In genomic region chr19:45882652-45883585, GRCh38 we compare ENCODE assay signal across 8 cellular contexts. TPM values are rescaled to one million over a fixed set of nuclear protein-coding genes. Genes with fewer than 3 reads are reported as not detected.
DNase-seq lines count a peak whose midpoint lies in the region; ATAC-seq and TF ChIP-seq lines count a peak whose summit lies in the region.

No MANE protein-coding gene starts in this region.

- peak overlapping the region; percentile 50 for H3K27ac Mint-ChIP-seq in chondrocyte (ENCODE audit: unreplicated experiment)

- peaks cover 23% of the 10 kb centered on the region for H3K4me1 Mint-ChIP-seq in chondrocyte (ENCODE audit: low read depth)

- peaks cover 35 to 71% (median 63%) of the 10 kb centered on the region in 10 experiments for H3K4me1 ChIP-seq in BLaER1 treated with 17β-estradiol and CSF1 and Interleukin-3, amounts not matched to agents 10 nM and 100 nM

- H3K4me3 Mint-ChIP-seq in chondrocyte (ENCODE audit: unreplicated experiment), result peak overlapping the region; percentile 64

- peaks cover 26 to 47% (median 36%) of the 10 kb centered on the region in 11 experiments; a peak in 20 of 22 replicates for H4K20me1 ChIP-seq in BLaER1 treated with 17β-estradiol and CSF1 and Interleukin-3, amounts not matched to agents 10 nM and 100 nM

- H3K27me3 Mint-ChIP-seq in chondrocyte (ENCODE audit: low read depth), result no peaks in the 10 kb centered on the region

- no peaks in the 10 kb centered on the region for H3K9me3 ChIP-seq in BLaER1 treated with 17β-estradiol and CSF1 and Interleukin-3, amounts not matched to agents 10 nM and 100 nM (replicated peaks in 1 of 11)

- H3K4me2 ChIP-seq in BLaER1 treated with 17β-estradiol and CSF1 and Interleukin-3, amounts not matched to agents 10 nM and 100 nM, result peak overlapping the region; percentile 72 to 95 (median 88)

- H3K9me3 Mint-ChIP-seq in chondrocyte (ENCODE audit: low read depth), result no peaks in the 10 kb centered on the region

- peaks cover 3% of the 10 kb centered on the region for H3K36me3 Mint-ChIP-seq in chondrocyte (ENCODE audit: low read depth)

- H3K36me3 ChIP-seq in BLaER1 treated with 17β-estradiol and CSF1 and Interleukin-3, amounts not matched to agents 10 nM and 100 nM, result peaks cover 0 to 13% (median 11%) of the 10 kb centered on the region in 11 experiments; a peak in 11 of 22 replicates

- H3K27me3 ChIP-seq in BLaER1 treated with 17β-estradiol and CSF1 and Interleukin-3, amounts not matched to agents 10 nM and 100 nM, result 0 out of 22 replicates have a peak, but pooled peaks cover 0 to 10% (median 0%) of the 10 kb centered on the region in 11 experiments

- TF ChIP-seq CTCF in GM20000 (IDR thresholded peaks at IDR 0.05; ENCODE audit: extremely low read depth, missing control alignments) (peak; percentile 100), chondrocyte (IDR thresholded peaks at IDR 0.05) (peak; percentile 98)

- peak overlapping the region; percentile 20 to 59 (median 46); a peak in 19 of 20 replicates for H3K4me3 ChIP-seq in BLaER1 treated with 17β-estradiol and CSF1 and Interleukin-3, amounts not matched to agents 10 nM and 100 nM

- H3K9ac ChIP-seq in BLaER1 treated with 17β-estradiol and CSF1 and Interleukin-3, amounts not matched to agents 10 nM and 100 nM, result peak overlapping the region in 9 of 11 experiments; percentile 23 to 67 (median 53); a peak in 14 of 22 replicates

- DNase-seq in GM20000 (ENCODE audit: low spot score), result peak; percentile 92
- peak; percentile 41 for DNase-seq in NCI-H226
- peak; percentile 65 for DNase-seq in activated CD4-positive, alpha-beta T cell treated with anti-CD3 and anti-CD28 coated beads for 1 hour
- DNase-seq in chondrocyte (ENCODE audit: low spot score), result no peak
- peak; percentile 50 for DNase-seq in kidney glomerular epithelial cell (lab: John Stamatoyannopoulos, UW)
- peak; percentile 43 to 76 for DNase-seq in stimulated activated CD4-positive, alpha-beta T cell treated with anti-CD3 and anti-CD28 coated beads, Interleukin-1b, Interleukin-23, amount 100 ng/mL, for 1 hour (ENCODE audit: low read depth in 2 of 2)

- ATAC-seq in HG02610 (IDR thresholded peaks at IDR 0.05; ENCODE audit: unreplicated experiment), result no peak

- H3K27ac ChIP-seq in BLaER1 treated with 17β-estradiol and CSF1 and Interleukin-3, amounts not matched to agents 10 nM and 100 nM, result peak overlapping the region in 1 of 11 experiments; percentile 17; a peak in 1 of 22 replicates

RNA-seq across cellular contexts. Expression of gene IRF2BP1, which starts 3.0 kb away (rescaled TPM):
- total RNA-seq in chondrocyte, result 24.9 to 30.5 TPM (median 28.6 TPM) in 3 replicates

RNA-seq across cellular contexts. Expression of gene FOXA3, which starts 18.8 kb away (rescaled TPM):
- total RNA-seq in chondrocyte, result not detected in 3 replicates

RNA-seq across cellular contexts. Expression of gene MYPOP, which starts 19.5 kb away (rescaled TPM):
- total RNA-seq in chondrocyte, result 11.9 to 13.1 TPM (median 12.5 TPM) in 3 replicates

RNA-seq across cellular contexts. Expression of gene SYMPK, which starts 20.0 kb away (rescaled TPM):
- total RNA-seq in chondrocyte, result 56.5 to 63.3 TPM (median 58.0 TPM) in 3 replicates

RNA-seq across cellular contexts. Expression of gene NANOS2, which starts 31.7 kb away (rescaled TPM):
- total RNA-seq in chondrocyte, result not detected in 3 replicates
